Comparison of ENCODE assay signal across 12 cellular contexts in the genomic region with DNA sequence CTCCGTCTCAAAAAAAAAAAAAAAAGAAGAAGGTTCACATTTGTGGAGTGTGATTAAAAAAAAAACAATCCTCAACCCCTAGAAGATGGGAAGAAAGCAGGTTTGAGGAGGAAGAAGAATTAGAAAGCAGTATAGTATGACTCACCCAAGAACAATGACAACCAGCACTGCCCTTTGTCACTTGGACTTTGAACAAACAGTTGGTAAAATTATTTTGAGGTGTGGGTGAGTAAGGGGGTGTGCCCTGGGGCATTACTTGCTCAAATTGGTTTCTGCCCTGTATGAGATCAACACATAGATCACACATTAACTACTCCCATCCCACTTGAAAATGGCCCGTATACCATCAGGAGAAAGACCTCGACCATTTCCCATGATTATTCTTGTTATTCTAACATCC. TPM values are rescaled to one million over a fixed set of nuclear protein-coding genes. Genes with fewer than 3 reads are reported as not detected.
DNase-seq lines count a peak whose midpoint lies in the region; ATAC-seq and TF ChIP-seq lines count a peak whose summit lies in the region.
"Had no signal": no experiment of that assay in that cellular context is flagged by ENCODE, and none has a peak within 500 bp of the region (broad histone marks: within the 10 kb centered on the region; RNA-seq: fewer than 3 reads in every experiment).

No MANE protein-coding gene starts in this region.

- peaks cover 8% of the 10 kb centered on the region for H3F3A ChIP-seq in PC-3 (ENCODE audit: low read length, unreplicated experiment)

- peak overlapping the region; percentile 19; the same call in 1 of the 2 replicates for H3K4me2 ChIP-seq in PC-3 (ENCODE audit: low read length)

- ATAC-seq in PC-3 (peak; percentile 51), mucosa of descending colon (peak; percentile 92), HG03460 (IDR thresholded peaks at IDR 0.05; ENCODE audit: unreplicated experiment) (no peak)
- ATAC-seq in stimulated activated naive CD8-positive, alpha-beta T cell treated with anti-CD3 and anti-CD28 coated beads, Interleukin-15, amount 100 ng/mL, for 72 hours: no peak
- ATAC-seq: stimulated activated effector memory CD8-positive, alpha-beta T cell treated with anti-CD3 and anti-CD28 coated beads, Interleukin-12 subunit alpha, Interleukin-12 subunit beta, amount 100 ng/mL, for 72 hours had no signal

- DNase-seq in EL: peak; percentile 75
- peak; percentile 76 for DNase-seq in PC-3
- peak; percentile 69 for DNase-seq in colonic mucosa
- peak in 1 of 3 donors; percentile 67 for DNase-seq in mucosa of descending colon
- no peak for DNase-seq in NCI-H2196 treated with DMSO at 0.1 percent for 48 hours (lab: John Stamatoyannopoulos, UW; ENCODE audit: unreplicated experiment)
- no peak for DNase-seq in NCI-H2196 (lab: John Stamatoyannopoulos, UW; ENCODE audit: unreplicated experiment)
- no peak for DNase-seq in stimulated activated naive CD8-positive, alpha-beta T cell treated with anti-CD3 and anti-CD28 coated beads, Interleukin-15, amount 100 ng/mL, for 72 hours
- DNase-seq: NCI-H2227 treated with DMSO at 0.1 percent for 48 hours had no signal

- peak overlapping the region; percentile 61 for H3K9ac ChIP-seq in PC-3 (ENCODE audit: low read length)
- no peak overlapping the region for H3K9ac ChIP-seq in colonic mucosa (ENCODE audit: low read depth in 2 of 2, low read length in 2 of 2)

- POLR2A ChIA-PET in PC-3 (lab: Charles Lee; ENCODE audit: unreplicated experiment): interaction anchor here (0.6 kb wide), 1 partner anchor 21 kb away, joined by 14 read pairs; no protein-coding TSS in a partner anchor

- H3K4me1 Mint-ChIP-seq in stimulated activated naive CD8-positive, alpha-beta T cell treated with anti-CD3 and anti-CD28 coated beads, Interleukin-15, amount 100 ng/mL, for 72 hours: peaks cover 6% of the 10 kb centered on the region

- no peaks in the 10 kb centered on the region for H3K27me3 Mint-ChIP-seq in stimulated activated naive CD8-positive, alpha-beta T cell treated with anti-CD3 and anti-CD28 coated beads, Interleukin-15, amount 100 ng/mL, for 72 hours
- H3K27me3 Mint-ChIP-seq: central memory CD8-positive, alpha-beta T cell had no signal

- no peak overlapping the region for H2AFZ ChIP-seq in PC-3 (ENCODE audit: low read length)

- no peak for TF ChIP-seq CTCF in PC-3 (conservative IDR thresholded peaks at IDR 0.05; ENCODE audit: low read depth, low read length)
- TF ChIP-seq CTCF in colonic mucosa (IDR thresholded peaks at IDR 0.05): no peak
- no peak for TF ChIP-seq CTCF in mucosa of descending colon (IDR thresholded peaks at IDR 0.05)

- H3K4me3 Mint-ChIP-seq in stimulated activated naive CD8-positive, alpha-beta T cell treated with anti-CD3 and anti-CD28 coated beads, Interleukin-15, amount 100 ng/mL, for 72 hours: no peak overlapping the region
- H3K4me3 Mint-ChIP-seq: central memory CD8-positive, alpha-beta T cell; stimulated activated effector memory CD8-positive, alpha-beta T cell treated with anti-CD3 and anti-CD28 coated beads, Interleukin-12 subunit alpha, Interleukin-12 subunit beta, amount 100 ng/mL, for 72 hours had no signal

- no peaks in the 10 kb centered on the region for H3K36me3 ChIP-seq in PC-3 (ENCODE audit: low read depth, low read length)
- H3K36me3 ChIP-seq in colonic mucosa: no peaks in the 10 kb centered on the region
- H3K36me3 ChIP-seq in mucosa of descending colon (ENCODE audit: low read depth): no peaks in the 10 kb centered on the region

- H4K20me1 ChIP-seq in PC-3 (ENCODE audit: low read length): no peaks in the 10 kb centered on the region

- no peak overlapping the region for H3K4me3 ChIP-seq in PC-3 (ENCODE audit: low read length)
- no peak overlapping the region for H3K4me3 ChIP-seq in colonic mucosa
- no peak overlapping the region for H3K4me3 ChIP-seq in mucosa of descending colon

- no peak overlapping the region for H3K27ac Mint-ChIP-seq in stimulated activated naive CD8-positive, alpha-beta T cell treated with anti-CD3 and anti-CD28 coated beads, Interleukin-15, amount 100 ng/mL, for 72 hours
- H3K27ac Mint-ChIP-seq: activated T-helper 2 cell treated with anti-CD3 and anti-CD28 coated beads, Interferon-gamma antibody, Interleukin-2, Interleukin-4, amounts not matched to agents 10 μg/mL and 5 μg/mL and 100 μg/mL, durations not matched to agents 14 hours and 24 hours and 36 hours; stimulated activated effector memory CD8-positive, alpha-beta T cell treated with anti-CD3 and anti-CD28 coated beads, Interleukin-12 subunit alpha, Interleukin-12 subunit beta, amount 100 ng/mL, for 72 hours had no signal

- H3K9me3 Mint-ChIP-seq in stimulated activated naive CD8-positive, alpha-beta T cell treated with anti-CD3 and anti-CD28 coated beads, Interleukin-15, amount 100 ng/mL, for 72 hours: no peaks in the 10 kb centered on the region
- H3K9me3 Mint-ChIP-seq: activated T-helper 2 cell treated with anti-CD3 and anti-CD28 coated beads, Interferon-gamma antibody, Interleukin-2, Interleukin-4, amounts not matched to agents 10 μg/mL and 5 μg/mL and 100 μg/mL, durations not matched to agents 14 hours and 24 hours and 36 hours; central memory CD8-positive, alpha-beta T cell; stimulated activated effector memory CD8-positive, alpha-beta T cell treated with anti-CD3 and anti-CD28 coated beads, Interleukin-12 subunit alpha, Interleukin-12 subunit beta, amount 100 ng/mL, for 72 hours had no signal

- H3K27ac ChIP-seq in PC-3 (ENCODE audit: low read length) (peak overlapping the region; percentile 88), colonic mucosa (peak overlapping the region; percentile 63)

- H3K27me3 ChIP-seq in PC-3 (ENCODE audit: low read length) (no peaks in the 10 kb centered on the region), colonic mucosa (no peaks in the 10 kb centered on the region)

- intact Hi-C loops in PC-3 (cut with micrococcal nuclease): loop anchor here (10.0 kb wide), 1 partner anchor 229 kb away; no protein-coding TSS in a partner anchor
- intact Hi-C loops in colonic mucosa (cut with DNase I): no loop called here
- intact Hi-C loops in mucosa of descending colon (cut with DNase I, micrococcal nuclease): no loop called here

- CTCF ChIA-PET in PC-3 (lab: Charles Lee): no interaction called here

- H3K9me3 ChIP-seq in PC-3 (ENCODE audit: low read length) (no peaks in the 10 kb centered on the region), colonic mucosa (no peaks in the 10 kb centered on the region), mucosa of descending colon (no peaks in the 10 kb centered on the region)

- no peaks in the 10 kb centered on the region for H3K79me2 ChIP-seq in PC-3 (ENCODE audit: low read length)

- H3K4me1 ChIP-seq in PC-3 (ENCODE audit: insufficient read depth, low read length) (peaks cover 39% of the 10 kb centered on the region), colonic mucosa (no peaks in the 10 kb centered on the region), mucosa of descending colon (ENCODE audit: low read depth) (peaks cover 14% of the 10 kb centered on the region)

- BruUV-seq in PC-3 (replicated peaks; lab: Mats Ljungman, UMichigan): no TSS peak

- H3K9me2 ChIP-seq in PC-3 (replicated peaks; ENCODE audit: low read length): no peaks in the 10 kb centered on the region

RNA-seq across cellular contexts. Expression of a gene that starts 33.3 kb away (rescaled TPM):
- total RNA-seq in PC-3 (2014; rRNA removed) (163 and 167 TPM in 2 replicates), colonic mucosa (100 to 1,000 TPM in 1 of 2 donors, 10 to 100 TPM in 1; 87.0 to 139 TPM), mucosa of descending colon (100 to 1,000 TPM in 2 of 3 donors, 10 to 100 TPM in 1; 58.1 to 177 (median 128) TPM)

Comparison
In these comparisons a context has a peak if more than half of its experiments do, and no peak if none do; other contexts are left out.
1. DNase-seq: peak in EL (single experiment), PC-3 (single experiment) and colonic mucosa (single experiment); none in NCI-H2196 treated with DMSO at 0.1 percent for 48 hours (single experiment), NCI-H2196 (single experiment) and stimulated activated naive CD8-positive, alpha-beta T cell treated with anti-CD3 and anti-CD28 coated beads, Interleukin-15, amount 100 ng/mL, for 72 hours (0 of 2).
2. ATAC-seq: peak in PC-3 (single experiment) and mucosa of descending colon (single experiment); none in HG03460 (single experiment) and stimulated activated naive CD8-positive, alpha-beta T cell treated with anti-CD3 and anti-CD28 coated beads, Interleukin-15, amount 100 ng/mL, for 72 hours (single experiment).